In genomic region chr13:41007359-41008118, GRCh38 we compare ENCODE assay signal across 8 cellular contexts. TPM values are rescaled to one million over a fixed set of nuclear protein-coding genes. Genes with fewer than 3 reads are reported as not detected.
A peak's percentile ranks its signal among the peaks of the same experiment; 100 is the strongest.
DNase-seq lines count a peak whose midpoint lies in the region; ATAC-seq and TF ChIP-seq lines count a peak whose summit lies in the region.

No MANE protein-coding gene starts in this region.

- H3K27ac Mint-ChIP-seq in neural progenitor cell (no peak overlapping the region), endodermal cell (no peak overlapping the region)

- H3K4me2 ChIP-seq in MM.1S (ENCODE audit: low read depth, low read length) (peak overlapping the region; percentile 75), neural progenitor cell (peak overlapping the region; percentile 57)

- no peaks in the 10 kb centered on the region for H3K9me3 Mint-ChIP-seq in neural progenitor cell
- no peaks in the 10 kb centered on the region for H3K9me3 Mint-ChIP-seq in endodermal cell

- H3K4me3 ChIP-seq in MM.1S (ENCODE audit: low read length): no peak overlapping the region; the same call in 1 of the 2 replicates
- peak overlapping the region; percentile 8 for H3K4me3 ChIP-seq in adipocyte (ENCODE audit: low read length)
- no peak overlapping the region for H3K4me3 ChIP-seq in neural progenitor cell
- no peak overlapping the region for H3K4me3 ChIP-seq in endodermal cell (ENCODE audit: low read length)

- peak overlapping the region; percentile 91; the same call in 1 of the 2 replicates for H3K27ac ChIP-seq in MM.1S (ENCODE audit: low read length)
- no peak overlapping the region for H3K27ac ChIP-seq in neural progenitor cell
- no peak overlapping the region for H3K27ac ChIP-seq in endodermal cell (ENCODE audit: low read depth, low read length)

- TF ChIP-seq CTCF in MM.1S (IDR thresholded peaks at IDR 0.05; ENCODE audit: low read length) (no peak), neural progenitor cell (IDR thresholded peaks at IDR 0.05) (no peak), endodermal cell (conservative IDR thresholded peaks at IDR 0.05) (no peak)

- H3K79me2 ChIP-seq in MM.1S (ENCODE audit: low read length) (peaks cover 88% of the 10 kb centered on the region), neural progenitor cell (ENCODE audit: low read depth) (no peaks in the 10 kb centered on the region)

- H4K20me1 ChIP-seq in MM.1S (ENCODE audit: insufficient read depth, low read length) (no peaks in the 10 kb centered on the region), neural progenitor cell (ENCODE audit: low read depth) (no peaks in the 10 kb centered on the region)

- WGBS in endodermal cell (ENCODE audit: insufficient coverage in 1 of 2, insufficient read length in 1 of 2), 2 experiments: 70 to 85% methylated on average over 3 to 4 of the region's 5 CpGs

- H2AFZ ChIP-seq in MM.1S (ENCODE audit: low read length) (no peak overlapping the region), neural progenitor cell (replicated peaks) (no peak overlapping the region)

- peaks cover 7% of the 10 kb centered on the region for H3K4me1 Mint-ChIP-seq in neural progenitor cell
- H3K4me1 Mint-ChIP-seq in endodermal cell: peaks cover 32% of the 10 kb centered on the region

- no peaks in the 10 kb centered on the region for H3K36me3 Mint-ChIP-seq in neural progenitor cell
- H3K36me3 Mint-ChIP-seq in endodermal cell (ENCODE audit: low read depth): peaks cover 10% of the 10 kb centered on the region

- DNase-seq in MM.1S: no peak
- DNase-seq in adipocyte (ENCODE audit: low read depth): peak; percentile 47
- DNase-seq in neural progenitor cell (ENCODE audit: low spot score): peak; percentile 34
- DNase-seq in activated CD4-positive, CD25-positive, alpha-beta regulatory T cell treated with anti-CD3 and anti-CD28 coated beads, Interleukin-2, amount 50 U/mL, for 72 hours: no peak
- no peak for DNase-seq in endodermal cell

- H3K27me3 ChIP-seq in MM.1S (replicated peaks; ENCODE audit: insufficient read depth, low read length): no peaks in the 10 kb centered on the region
- no peaks in the 10 kb centered on the region for H3K27me3 ChIP-seq in adipocyte (replicated peaks; ENCODE audit: control insufficient read depth, insufficient read depth, low read length)
- no peaks in the 10 kb centered on the region for H3K27me3 ChIP-seq in neural progenitor cell
- H3K27me3 ChIP-seq in endodermal cell (ENCODE audit: control insufficient read depth, insufficient read depth, low read length, poor library complexity, severe bottlenecking): no peaks in the 10 kb centered on the region

- no peaks in the 10 kb centered on the region for H3K9me2 ChIP-seq in MM.1S (replicated peaks; ENCODE audit: insufficient read depth, low read length)

- no peaks in the 10 kb centered on the region for H3K36me3 ChIP-seq in MM.1S (replicated peaks; ENCODE audit: insufficient read depth, low read length)
- no peaks in the 10 kb centered on the region for H3K36me3 ChIP-seq in adipocyte (ENCODE audit: control insufficient read depth, insufficient read depth, low read length, severe bottlenecking)
- H3K36me3 ChIP-seq in neural progenitor cell: no peaks in the 10 kb centered on the region
- no peaks in the 10 kb centered on the region for H3K36me3 ChIP-seq in endodermal cell (ENCODE audit: control insufficient read depth, insufficient read depth, low read length)

- ATAC-seq in GM18498 (IDR thresholded peaks at IDR 0.05; ENCODE audit: unreplicated experiment) (peak; percentile 36), HG03159 (IDR thresholded peaks at IDR 0.05; ENCODE audit: unreplicated experiment) (no peak), HG03439 (IDR thresholded peaks at IDR 0.05; ENCODE audit: unreplicated experiment) (no peak)

- H3F3A ChIP-seq in MM.1S (ENCODE audit: insufficient read depth, low read length) (peaks cover 39% of the 10 kb centered on the region), neural progenitor cell (ENCODE audit: low read depth) (no peaks in the 10 kb centered on the region)

- H3K9ac ChIP-seq in MM.1S (ENCODE audit: low read length) (no peak overlapping the region), adipocyte (ENCODE audit: low read length) (no peak overlapping the region), neural progenitor cell (no peak overlapping the region), endodermal cell (ENCODE audit: extremely low read depth, low read length, poor library complexity, severe bottlenecking) (no peak overlapping the region)

- no peaks in the 10 kb centered on the region for H3K9me3 ChIP-seq in MM.1S (replicated peaks; ENCODE audit: insufficient read depth, low read length)
- H3K9me3 ChIP-seq in adipocyte (ENCODE audit: control insufficient read depth, low read length): no peaks in the 10 kb centered on the region
- no peaks in the 10 kb centered on the region for H3K9me3 ChIP-seq in neural progenitor cell (ENCODE audit: low read depth)
- no peaks in the 10 kb centered on the region for H3K9me3 ChIP-seq in endodermal cell (ENCODE audit: control insufficient read depth, low read length)

- H3K4me1 ChIP-seq in MM.1S (ENCODE audit: low read length) (peaks cover 51% of the 10 kb centered on the region), adipocyte (ENCODE audit: control insufficient read depth, insufficient read depth, low read length) (peaks cover 37% of the 10 kb centered on the region), neural progenitor cell (peaks cover 13% of the 10 kb centered on the region), endodermal cell (ENCODE audit: control insufficient read depth, insufficient read depth, low read length) (no peaks in the 10 kb centered on the region)

- H3K4me3 Mint-ChIP-seq in neural progenitor cell: no peak overlapping the region
- no peak overlapping the region for H3K4me3 Mint-ChIP-seq in endodermal cell

- peaks cover 2% of the 10 kb centered on the region for H3K27me3 Mint-ChIP-seq in neural progenitor cell (ENCODE audit: insufficient read depth, low read depth)
- no peaks in the 10 kb centered on the region for H3K27me3 Mint-ChIP-seq in endodermal cell (ENCODE audit: insufficient read depth)

RNA-seq across cellular contexts. Expression of gene ELF1, which starts 11.6 kb away (rescaled TPM):
- 9.3 and 17.2 TPM in 2 replicates for total RNA-seq in neural progenitor cell (ENCODE audit: low replicate concordance)
- 10 to 100 TPM; 36.0 to 44.1 TPM for total RNA-seq in endodermal cell
- 21.2 TPM for polyA plus RNA-seq in endodermal cell (2013, experiment 1 of 2)
- 20.6 TPM for polyA plus RNA-seq in endodermal cell (2013, experiment 2 of 2)

RNA-seq across cellular contexts. Expression of gene WBP4, which starts 53.8 kb away (rescaled TPM):
- total RNA-seq in neural progenitor cell (ENCODE audit: low replicate concordance) (9.0 and 12.9 TPM in 2 replicates), endodermal cell (10 to 100 TPM in 1 of 2 donors, 1 to 10 TPM in 1; 8.9 to 15.2 TPM)
- 22.9 TPM for polyA plus RNA-seq in endodermal cell (2013, experiment 1 of 2)
- 20.9 TPM for polyA plus RNA-seq in endodermal cell (2013, experiment 2 of 2)

Comparison
In these comparisons a context has a peak if more than half of its experiments do, and no peak if none do; other contexts are left out.
1. DNase-seq: peak in adipocyte (single experiment) and neural progenitor cell (single experiment); none in MM.1S (single experiment), activated CD4-positive, CD25-positive, alpha-beta regulatory T cell treated with anti-CD3 and anti-CD28 coated beads, Interleukin-2, amount 50 U/mL, for 72 hours (single experiment) and endodermal cell (single experiment).